Comparison of ENCODE assay signal across 8 cellular contexts in the genomic region with DNA sequence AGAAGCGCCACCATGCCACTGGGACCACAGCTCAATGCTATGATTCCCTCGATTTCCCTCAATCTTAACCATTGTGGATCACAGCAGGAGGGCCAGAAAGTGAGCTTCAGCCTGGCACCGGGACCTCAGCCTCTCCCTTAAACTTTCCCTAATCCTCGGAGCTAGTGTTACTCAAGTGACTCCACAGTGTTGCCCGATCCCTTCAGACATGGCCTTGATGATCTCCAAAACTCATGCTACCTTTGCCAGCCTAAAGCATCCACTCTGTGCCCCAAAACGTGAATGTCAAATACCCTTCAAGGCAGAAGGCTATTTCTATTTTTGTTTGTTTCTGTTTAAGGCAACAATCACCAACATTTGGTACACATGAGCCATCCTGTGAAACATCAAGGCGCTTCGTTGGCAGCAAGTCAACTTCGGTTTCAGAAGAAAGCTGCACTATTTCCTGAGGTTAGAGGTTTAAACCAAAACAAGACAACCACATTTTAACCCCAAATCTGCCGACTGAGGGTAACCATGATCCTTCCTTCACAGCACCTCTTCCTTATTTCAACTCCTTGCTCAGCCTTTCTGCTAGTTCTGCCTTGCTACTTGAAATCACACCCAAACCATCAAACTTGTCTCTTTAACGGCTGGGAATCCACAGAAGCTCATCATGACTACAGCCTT.
A peak's percentile ranks its signal among the peaks of the same experiment; 100 is the strongest.
DNase-seq lines count a peak whose midpoint lies in the region; ATAC-seq and TF ChIP-seq lines count a peak whose summit lies in the region.

No MANE protein-coding gene starts in this region.

- ATAC-seq in CD8-positive, alpha-beta T cell, result peak; percentile 91
- ATAC-seq in GM21825 (IDR thresholded peaks at IDR 0.05; ENCODE audit: unreplicated experiment), result peak; percentile 76
- no peak for ATAC-seq in left ventricle myocardium superior

- H3K36me3 ChIP-seq in CD8-positive, alpha-beta T cell (ENCODE audit: insufficient read depth, low read length), result no peaks in the 10 kb centered on the region

- peaks cover 3% of the 10 kb centered on the region for H3K27me3 Mint-ChIP-seq in CD8-positive, alpha-beta T cell (ENCODE audit: low read depth)

- no peaks in the 10 kb centered on the region for H3K27me3 ChIP-seq in CD8-positive, alpha-beta T cell (ENCODE audit: insufficient read depth, low read length)

- H3K4me3 ChIP-seq in CD8-positive, alpha-beta T cell (ENCODE audit: low read depth, low read length), result peak overlapping the region; percentile 42

- CTCF ChIA-PET in CD8-positive, alpha-beta T cell (lab: Charles Lee), result interaction anchor here (0.8 to 2.8 kb wide), 14 partner anchors 10 to 448 kb away, joined by 3 to 33 read pairs (median 4); no protein-coding TSS in a partner anchor

- peaks cover 35% of the 10 kb centered on the region for H3K4me1 ChIP-seq in CD8-positive, alpha-beta T cell (ENCODE audit: insufficient read depth, low read length)

- H3K36me3 Mint-ChIP-seq in CD8-positive, alpha-beta T cell, result peaks cover 33% of the 10 kb centered on the region

- no peak for TF ChIP-seq CTCF in CD8-positive, alpha-beta T cell (IDR thresholded peaks at IDR 0.05)

- POLR2A ChIA-PET in CD8-positive, alpha-beta T cell (lab: Charles Lee), result interaction anchor here (0.8 to 5.0 kb wide), 13 partner anchors 10 to 55 kb away, joined by 3 to 30 read pairs (median 4); no protein-coding TSS in a partner anchor

- peaks cover 47% of the 10 kb centered on the region for H3K4me1 Mint-ChIP-seq in CD8-positive, alpha-beta T cell (ENCODE audit: low read depth)

- H3K9me3 Mint-ChIP-seq in CD8-positive, alpha-beta T cell, result no peaks in the 10 kb centered on the region

- H3K4me3 Mint-ChIP-seq in CD8-positive, alpha-beta T cell, result peak overlapping the region; percentile 80

- no peaks in the 10 kb centered on the region for H3K9me3 ChIP-seq in CD8-positive, alpha-beta T cell (ENCODE audit: low read length)

- H3K27ac ChIP-seq in CD8-positive, alpha-beta T cell (ENCODE audit: low read depth, low read length), result no peak overlapping the region

- DNase-seq in CD8-positive, alpha-beta T cell, result peak; percentile 47 to 82 (median 70)
- DNase-seq in NOMO-1 treated with dmso at 0.1 percent for 144 hours (lab: John Stamatoyannopoulos, UW; ENCODE audit: unreplicated experiment), result peak; percentile 72
- DNase-seq in activated naive CD8-positive, alpha-beta T cell treated with anti-CD3 and anti-CD28 coated beads, Interleukin-2, amount 50 U/mL, for 16 hours (ENCODE audit: low read depth, low spot score), result peak; percentile 43
- DNase-seq in stimulated activated CD4-positive, alpha-beta T cell treated with anti-CD3 and anti-CD28 coated beads, TNF-alpha, amount 100 ng/mL, for 4 hours (ENCODE audit: low read depth in 3 of 3), result peak in 2 of 3 experiments; percentile 22 to 53
- no peak for DNase-seq in NCI-H1694 (lab: John Stamatoyannopoulos, UW)
- no peak for DNase-seq in left ventricle myocardium superior
- no peak for DNase-seq in DMS153 (lab: John Stamatoyannopoulos, UW)

- intact Hi-C loops in CD8-positive, alpha-beta T cell (cut with DNase I, micrococcal nuclease), result loop anchor here (1.0 to 10.0 kb wide), 7 partner anchors 16 to 602 kb away; a partner anchor contains a TSS
- intact Hi-C loops in left ventricle myocardium superior (cut with micrococcal nuclease), result no loop called here

- peak overlapping the region; percentile 58 for H3K27ac Mint-ChIP-seq in CD8-positive, alpha-beta T cell

Comparison
In these comparisons a context has a peak if more than half of its experiments do, and no peak if none do; other contexts are left out.
1. DNase-seq: peak in CD8-positive, alpha-beta T cell (7 of 7), NOMO-1 treated with dmso at 0.1 percent for 144 hours (single experiment), activated naive CD8-positive, alpha-beta T cell treated with anti-CD3 and anti-CD28 coated beads, Interleukin-2, amount 50 U/mL, for 16 hours (single experiment) and stimulated activated CD4-positive, alpha-beta T cell treated with anti-CD3 and anti-CD28 coated beads, TNF-alpha, amount 100 ng/mL, for 4 hours (2 of 3); none in NCI-H1694 (single experiment), left ventricle myocardium superior (single experiment) and DMS153 (single experiment).